Comparison of ENCODE assay signal across 16 cellular contexts in genomic region chr18:9173770-9174233, GRCh38. TPM values are rescaled to one million over a fixed set of nuclear protein-coding genes. Genes with fewer than 3 reads are reported as not detected.
DNase-seq lines count a peak whose midpoint lies in the region; ATAC-seq, FAIRE-seq and TF ChIP-seq lines count a peak whose summit lies in the region.
"Had no signal": no experiment of that assay in that cellular context is flagged by ENCODE, and none has a peak within 500 bp of the region (broad histone marks: within the 10 kb centered on the region; RNA-seq: fewer than 3 reads in every experiment).

No MANE protein-coding gene starts in this region.

- H3K4me1 ChIP-seq in HepG2 (ENCODE audit: insufficient read depth, low read length), result no peaks in the 10 kb centered on the region

- no peak overlapping the region for H3K4me3 ChIP-seq in HepG2 (replicated peaks in 1 of 3; ENCODE audit: insufficient read depth in 1 of 3, low read depth in 2 of 3, low read length in 3 of 3)

- peaks cover 0 to 8% of the 10 kb centered on the region in 2 experiments; a peak in 1 of 5 replicates for H3K36me3 ChIP-seq in HepG2 (replicated peaks in 1 of 2; ENCODE audit: control insufficient read depth in 1 of 2, insufficient read depth in 2 of 2, low read length in 2 of 2)

- no peaks in the 10 kb centered on the region for H3K27me3 Mint-ChIP-seq in activated naive CD8-positive, alpha-beta T cell treated with anti-CD3 and anti-CD28 coated beads, Interleukin-2, amount 50 U/mL, for 24 hours
- no peaks in the 10 kb centered on the region for H3K27me3 Mint-ChIP-seq in activated naive CD8-positive, alpha-beta T cell treated with anti-CD3 and anti-CD28 coated beads for 36 hours

- in situ Hi-C loops in HepG2 (cut with HindIII; ENCODE audit: extremely low pct_ligation_motif_present, low pct_unique_long_range_greater_than_20kb), result no loop called here

- no peak for DNase-seq in activated naive CD8-positive, alpha-beta T cell treated with anti-CD3 and anti-CD28 coated beads, Interleukin-2, amount 50 U/mL, for 24 hours
- DNase-seq in activated naive CD8-positive, alpha-beta T cell treated with anti-CD3 and anti-CD28 coated beads for 36 hours, result no peak
- DNase-seq in T-helper 22 cell (ENCODE audit: low read depth), result peak; percentile 4
- peak in 1 of 2 donors; percentile 58 for DNase-seq in stimulated activated effector memory CD8-positive, alpha-beta T cell treated with anti-CD3 and anti-CD28 coated beads, Interleukin-12 subunit alpha, Interleukin-12 subunit beta, amount 100 ng/mL, for 72 hours (ENCODE audit: low spot score in 2 of 2)
- DNase-seq in HepG2 (ENCODE audit: low spot score), result no peak
- no peak for DNase-seq in stimulated activated naive CD4-positive, alpha-beta T cell (lab: John Stamatoyannopoulos, UW)
- no peak for DNase-seq in epidermal melanocyte (ENCODE audit: insufficient read length, low spot score)
- DNase-seq: amygdala; foreskin melanocyte; NCI-H1092 treated with DMSO at 0.1 percent for 48 hours; NCI-H446; stimulated activated naive CD4-positive, alpha-beta T cell treated with Interleukin-2 at 50 U/mL for 16 hours had no signal

- intact Hi-C loops in HepG2 (cut with micrococcal nuclease; ENCODE audit: unreplicated experiment), result no loop called here

- H3K9ac ChIP-seq in HepG2 (ENCODE audit: insufficient read depth, low read depth, low read length), result no peak overlapping the region

- peaks cover 9% of the 10 kb centered on the region for H3K9me3 Mint-ChIP-seq in activated naive CD8-positive, alpha-beta T cell treated with anti-CD3 and anti-CD28 coated beads, Interleukin-2, amount 50 U/mL, for 24 hours
- H3K9me3 Mint-ChIP-seq in activated naive CD8-positive, alpha-beta T cell treated with anti-CD3 and anti-CD28 coated beads for 36 hours, result peaks cover 13% of the 10 kb centered on the region
- no peaks in the 10 kb centered on the region for H3K9me3 Mint-ChIP-seq in stimulated activated effector memory CD8-positive, alpha-beta T cell treated with anti-CD3 and anti-CD28 coated beads, Interleukin-12 subunit alpha, Interleukin-12 subunit beta, amount 100 ng/mL, for 72 hours

- CTCF ChIA-PET in HepG2 (lab: Yijun Ruan, JAX; ENCODE audit: low intra/inter-chr PET ratio, low total read pairs), result no interaction called here

- 89% methylated on average over 4 of the region's 6 CpGs for WGBS in HepG2 (ENCODE audit: low lambda C conversion rate)

- H3K9me3 ChIP-seq in HepG2 (ENCODE audit: low read length), result no peaks in the 10 kb centered on the region

- no peak for TF ChIP-seq RAD21 in HepG2 (CRISPR knock-in tag; IDR thresholded peaks at IDR 0.05)

- H3K79me2 ChIP-seq in HepG2 (ENCODE audit: insufficient read depth, low read length), result peaks cover 63% of the 10 kb centered on the region

- H4K20me1 ChIP-seq in HepG2 (ENCODE audit: insufficient read depth, low read length), result peaks cover 9% of the 10 kb centered on the region

- peaks cover 79% of the 10 kb centered on the region for H3K4me1 Mint-ChIP-seq in activated naive CD8-positive, alpha-beta T cell treated with anti-CD3 and anti-CD28 coated beads, Interleukin-2, amount 50 U/mL, for 24 hours
- H3K4me1 Mint-ChIP-seq in activated naive CD8-positive, alpha-beta T cell treated with anti-CD3 and anti-CD28 coated beads for 36 hours, result peaks cover 40% of the 10 kb centered on the region
- peaks cover 90% of the 10 kb centered on the region for H3K4me1 Mint-ChIP-seq in stimulated activated effector memory CD8-positive, alpha-beta T cell treated with anti-CD3 and anti-CD28 coated beads, Interleukin-12 subunit alpha, Interleukin-12 subunit beta, amount 100 ng/mL, for 72 hours

- no peak overlapping the region for H2AFZ ChIP-seq in HepG2 (ENCODE audit: low read length)

- FAIRE-seq in HepG2 (lab: Jason Lieb, UNC), result no peak
- FAIRE-seq: G401.6, HTR-8/SVneo, islet of Langerhans had no signal

- H3K36me3 Mint-ChIP-seq in activated naive CD8-positive, alpha-beta T cell treated with anti-CD3 and anti-CD28 coated beads, Interleukin-2, amount 50 U/mL, for 24 hours (ENCODE audit: low read depth), result peaks cover 29% of the 10 kb centered on the region
- H3K36me3 Mint-ChIP-seq in activated naive CD8-positive, alpha-beta T cell treated with anti-CD3 and anti-CD28 coated beads for 36 hours, result peaks cover 53% of the 10 kb centered on the region
- H3K36me3 Mint-ChIP-seq in stimulated activated effector memory CD8-positive, alpha-beta T cell treated with anti-CD3 and anti-CD28 coated beads, Interleukin-12 subunit alpha, Interleukin-12 subunit beta, amount 100 ng/mL, for 72 hours, result peaks cover 90% of the 10 kb centered on the region

- H3K27ac ChIP-seq in HepG2 (ENCODE audit: extremely low read length, insufficient read depth, low read length), result no peak overlapping the region

- peak; percentile 49 for ATAC-seq in activated naive CD8-positive, alpha-beta T cell treated with anti-CD3 and anti-CD28 coated beads, Interleukin-2, amount 50 U/mL, for 24 hours
- ATAC-seq in GM19351 (IDR thresholded peaks at IDR 0.05; ENCODE audit: unreplicated experiment), result peak; percentile 65
- ATAC-seq in stimulated activated effector memory CD8-positive, alpha-beta T cell treated with anti-CD3 and anti-CD28 coated beads, Interleukin-12 subunit alpha, Interleukin-12 subunit beta, amount 100 ng/mL, for 72 hours, result peak; percentile 90
- no peak for ATAC-seq in HepG2

- TF ChIP-seq POLR2A in HepG2 (IDR thresholded peaks at IDR 0.05; ENCODE audit: insufficient read depth in 1 of 2, low read depth in 2 of 2, low read length in 2 of 2), result no peak

- no peak overlapping the region for H3K4me3 Mint-ChIP-seq in activated naive CD8-positive, alpha-beta T cell treated with anti-CD3 and anti-CD28 coated beads, Interleukin-2, amount 50 U/mL, for 24 hours
- H3K4me3 Mint-ChIP-seq in activated naive CD8-positive, alpha-beta T cell treated with anti-CD3 and anti-CD28 coated beads for 36 hours, result no peak overlapping the region
- H3K4me3 Mint-ChIP-seq in stimulated activated effector memory CD8-positive, alpha-beta T cell treated with anti-CD3 and anti-CD28 coated beads, Interleukin-12 subunit alpha, Interleukin-12 subunit beta, amount 100 ng/mL, for 72 hours, result peak overlapping the region; percentile 10

- H3K27me3 ChIP-seq in HepG2 (ENCODE audit: control insufficient read depth in 1 of 2, insufficient read depth in 2 of 2, low read length in 2 of 2), result no peaks in the 10 kb centered on the region

- no peak overlapping the region for H3K4me2 ChIP-seq in HepG2 (ENCODE audit: low read depth, low read length)

- H3K27ac Mint-ChIP-seq in activated naive CD8-positive, alpha-beta T cell treated with anti-CD3 and anti-CD28 coated beads, Interleukin-2, amount 50 U/mL, for 24 hours, result no peak overlapping the region
- H3K27ac Mint-ChIP-seq in activated naive CD8-positive, alpha-beta T cell treated with anti-CD3 and anti-CD28 coated beads for 36 hours, result no peak overlapping the region
- H3K27ac Mint-ChIP-seq in stimulated activated effector memory CD8-positive, alpha-beta T cell treated with anti-CD3 and anti-CD28 coated beads, Interleukin-12 subunit alpha, Interleukin-12 subunit beta, amount 100 ng/mL, for 72 hours, result peak overlapping the region; percentile 8

- no peak for TF ChIP-seq EP300 in HepG2 (IDR thresholded peaks at IDR 0.05; ENCODE audit: low read depth in 2 of 2, low read length in 2 of 2)
- no peak for TF ChIP-seq EP300 in HepG2 (CRISPR knock-in tag; IDR thresholded peaks at IDR 0.05; ENCODE audit: borderline replicate concordance)

- TF ChIP-seq CTCF in HepG2 (CRISPR knock-in tag; IDR thresholded peaks at IDR 0.05), result no peak

- POLR2A ChIA-PET in HepG2 (lab: Yijun Ruan, JAX), result no interaction called here

- no TSS peak for BruUV-seq in HepG2 (replicated peaks; lab: Mats Ljungman, UMichigan)

TF ChIP-seq in HepG2, 621 proteins besides CTCF, POLR2A, EP300 and RAD21:
- TF ChIP-seq NFRKB (IDR thresholded peaks at IDR 0.05) (no peak), ZFP41 (CRISPR knock-in tag; IDR thresholded peaks at IDR 0.05; ENCODE audit: borderline replicate concordance) (no peak), BRCA1 (CRISPR knock-in tag; IDR thresholded peaks at IDR 0.05) (no peak), RXRA (CRISPR knock-in tag; IDR thresholded peaks at IDR 0.05) (no peak), ZNF329 (CRISPR knock-in tag; IDR thresholded peaks at IDR 0.05; ENCODE audit: low read depth) (no peak), HDAC6 (IDR thresholded peaks at IDR 0.05; ENCODE audit: low read depth, low read length) (no peak)

RNA-seq across cellular contexts. Expression of gene ANKRD12, which starts 37.2 kb away (rescaled TPM):
- total RNA-seq in activated naive CD8-positive, alpha-beta T cell treated with anti-CD3 and anti-CD28 coated beads for 36 hours, result 10 to 100 TPM; 33.1 to 33.9 TPM
- 16.8 and 23.2 TPM in 2 replicates for total RNA-seq in HepG2 (2016; rRNA removed; fragmentation: Illumina TruSeq; extraction: Trizol)
- total RNA-seq in HepG2 (2016; cell fraction: cytosol; rRNA removed; fragmentation: Illumina TruSeq; extraction: Trizol; ENCODE audit: low read depth), result 185 and 208 TPM in 2 replicates
- 13.8 and 24.0 TPM in 2 replicates for total RNA-seq in HepG2 (2016; cell fraction: insoluble cytoplasmic fraction; rRNA removed; fragmentation: Illumina TruSeq; extraction: Trizol)
- 82.6 and 97.9 TPM in 2 replicates for total RNA-seq in HepG2 (2016; cell fraction: membrane; rRNA removed; fragmentation: Illumina TruSeq; extraction: Trizol)
- total RNA-seq in HepG2 (2016; cell fraction: nucleus; rRNA removed; fragmentation: Illumina TruSeq; extraction: Trizol), result 25.9 and 32.4 TPM in 2 replicates
- 5.0 and 6.0 TPM in 2 replicates for polyA plus RNA-seq in HepG2 (2011; rRNA removed)
- 1.1 and 3.2 TPM in 2 replicates for polyA plus RNA-seq in HepG2 (2011; cell fraction: cytosol; rRNA removed)
- 11.1 and 12.2 TPM in 2 replicates for polyA plus RNA-seq in HepG2 (2011; cell fraction: nucleus; rRNA removed)
- 12.0 and 13.7 TPM in 2 replicates for polyA plus RNA-seq in HepG2 (2012)
- polyA plus RNA-seq in HepG2 (2016; cell fraction: cytosol; fragmentation: Illumina TruSeq; extraction: Trizol; ENCODE audit: low read depth), result 0.16 and 0.49 TPM in 2 replicates
- 6.2 and 6.3 TPM in 2 replicates for polyA plus RNA-seq in HepG2 (2016; cell fraction: insoluble cytoplasmic fraction; fragmentation: Illumina TruSeq; extraction: Trizol; ENCODE audit: low read depth)
- 0.37 and 0.38 TPM in 2 replicates for polyA plus RNA-seq in HepG2 (2016; cell fraction: membrane; fragmentation: Illumina TruSeq; extraction: Trizol; ENCODE audit: low read depth)
- polyA plus RNA-seq in HepG2 (2016; cell fraction: nucleus; fragmentation: Illumina TruSeq; extraction: Trizol; ENCODE audit: insufficient read depth, low read depth), result 22.3 and 24.5 TPM in 2 replicates
- 17.9 and 18.3 TPM in 2 replicates for polyA minus RNA-seq in HepG2 (2011; rRNA and poly(A)+ RNA removed; ENCODE audit: low replicate concordance)
- 40.9 and 44.7 TPM in 2 replicates for polyA minus RNA-seq in HepG2 (2011; cell fraction: cytosol; rRNA and poly(A)+ RNA removed)
- polyA minus RNA-seq in HepG2 (2011; cell fraction: nucleus; rRNA and poly(A)+ RNA removed), result 80.1 and 85.7 TPM in 2 replicates
